ENCODE assay signal across 12 cellular contexts in genomic region chr2:168434164-168434563, GRCh38. TPM values are rescaled to one million over a fixed set of nuclear protein-coding genes. Genes with fewer than 3 reads are reported as not detected.
DNase-seq lines count a peak whose midpoint lies in the region; ATAC-seq and TF ChIP-seq lines count a peak whose summit lies in the region.
"Had no signal": no experiment of that assay in that cellular context is flagged by ENCODE, and none has a peak within 500 bp of the region (broad histone marks: within the 10 kb centered on the region; RNA-seq: fewer than 3 reads in every experiment).

No MANE protein-coding gene starts in this region.

- CTCF ChIA-PET in HEK293 (lab: Yijun Ruan, JAX), result interaction anchor here (0.6 to 1.7 kb wide), 2 partner anchors 12 to 97 kb away, joined by 3 read pairs; no protein-coding TSS in a partner anchor

- TF ChIP-seq EP300 in gastroesophageal sphincter (IDR thresholded peaks at IDR 0.05), result no peak

- no peaks in the 10 kb centered on the region for H3K9me3 ChIP-seq in HEK293 (ENCODE audit: control insufficient read depth, insufficient read depth, low read depth, low read length)
- H3K9me3 ChIP-seq in right cardiac atrium (ENCODE audit: control insufficient read depth, low read length), result no peaks in the 10 kb centered on the region
- no peaks in the 10 kb centered on the region for H3K9me3 ChIP-seq in gastroesophageal sphincter

- H3K27ac ChIP-seq in HEK293 (ENCODE audit: extremely low read depth, low read depth, low read length) (no peak overlapping the region), right cardiac atrium (ENCODE audit: low read length) (no peak overlapping the region), gastroesophageal sphincter (no peak overlapping the region)
- H3K27ac ChIP-seq: epithelial cell of prostate had no signal

- 50% methylated on average over 2 of the region's 2 CpGs for WGBS in right cardiac atrium
- 55 to 63% methylated on average over 2 of the region's 2 CpGs for WGBS in gastroesophageal sphincter (ENCODE audit: low coverage in 1 of 2), 2 donors

- H3K36me3 ChIP-seq in HEK293 (ENCODE audit: control insufficient read depth in 2 of 2, insufficient read depth in 1 of 2, low read length in 2 of 2) (no peaks in the 10 kb centered on the region), gastroesophageal sphincter (no peaks in the 10 kb centered on the region)

- H3K27me3 ChIP-seq in right cardiac atrium (ENCODE audit: control insufficient read depth, insufficient read depth) (no peaks in the 10 kb centered on the region), gastroesophageal sphincter (no peaks in the 10 kb centered on the region)

- no peaks in the 10 kb centered on the region for H3K4me1 ChIP-seq in HEK293 (ENCODE audit: control insufficient read depth, insufficient read depth, low read length)
- no peaks in the 10 kb centered on the region for H3K4me1 ChIP-seq in right cardiac atrium (ENCODE audit: control insufficient read depth, insufficient read depth, low read length)
- H3K4me1 ChIP-seq in gastroesophageal sphincter, result no peaks in the 10 kb centered on the region

- POLR2A ChIA-PET in HEK293 (lab: Yijun Ruan, JAX), result no interaction called here

- in situ Hi-C loops in GM13977 (cut with MboI; ENCODE audit: low pct_unique_long_range_greater_than_20kb, low sequenced_read_pairs, unreplicated experiment), result no loop called here

- DNase-seq in NCI-H2029 treated with DMSO at 0.1 percent for 48 hours (lab: John Stamatoyannopoulos, UW), result peak; percentile 40
- DNase-seq in RPMI8226, result peak; percentile 38
- peak in 2 of 3 donors; percentile 15 to 58 for DNase-seq in right cardiac atrium
- no peak for DNase-seq in activated gamma-delta T cell treated with Interleukin-2 at 50 U/mL for 16 hours
- DNase-seq in GM13977 (ENCODE audit: low spot score), result no peak
- DNase-seq: IMR-90, nephron progenitor cell had no signal

- intact Hi-C loops in right cardiac atrium (cut with DNase I), result no loop called here

- H3K4me3 ChIP-seq in HEK293 (ENCODE audit: low read depth, low read length) (no peak overlapping the region), right cardiac atrium (ENCODE audit: low read length) (no peak overlapping the region), gastroesophageal sphincter (no peak overlapping the region)

- TF ChIP-seq CTCF in HEK293 (tag by site-specific recombination; IDR thresholded peaks at IDR 0.05), result no peak
- TF ChIP-seq CTCF in gastroesophageal sphincter (IDR thresholded peaks at IDR 0.05), result no peak
- no peak for TF ChIP-seq CTCF in GM13977 (IDR thresholded peaks at IDR 0.05; ENCODE audit: extremely low read depth, insufficient read depth, missing control alignments)

- ATAC-seq in right cardiac atrium (no peak), gastroesophageal sphincter (no peak), GM21515 (IDR thresholded peaks at IDR 0.05; ENCODE audit: unreplicated experiment) (no peak)
- ATAC-seq: stimulated activated memory B cell treated with anti-CD40 and anti-IgM and Interleukin-4, amounts not matched to agents 10 μg/mL and 1 μg/mL and 100 μg/mL, for 72 hours had no signal

- TF ChIP-seq POLR2A in gastroesophageal sphincter (IDR thresholded peaks at IDR 0.05), result no peak

TF ChIP-seq in HEK293, 187 proteins besides CTCF, POLR2A, EP300 and RAD21 (continues in another document):
- TF ChIP-seq ZNF658 (tag by site-specific recombination; IDR thresholded peaks at IDR 0.05) (no peak), ZNF341 (tag by site-specific recombination; IDR thresholded peaks at IDR 0.05; ENCODE audit: low read depth) (no peak), ZNF350 (tag by site-specific recombination; IDR thresholded peaks at IDR 0.05) (peak; percentile 89), MZF1 (tag by site-specific recombination; IDR thresholded peaks at IDR 0.05; ENCODE audit: borderline replicate concordance) (no peak), IKZF3 (tag by site-specific recombination; IDR thresholded peaks at IDR 0.05) (peak; percentile 45; the same call in 1 of the 2 replicates), ATF2 (tag by site-specific recombination; IDR thresholded peaks at IDR 0.05; ENCODE audit: low read depth) (no peak), ZEB2 (tag by site-specific recombination; IDR thresholded peaks at IDR 0.05) (no peak), ZNF529 (tag by site-specific recombination; IDR thresholded peaks at IDR 0.05; ENCODE audit: insufficient replicate concordance) (peak; percentile 63), WT1 (tag by site-specific recombination; IDR thresholded peaks at IDR 0.05) (no peak), FEZF1 (tag by site-specific recombination; IDR thresholded peaks at IDR 0.05) (0 out of 2 replicates have a peak, but pooled peaks have one; percentile 6), ZNF16 (tag by site-specific recombination; IDR thresholded peaks at IDR 0.05; ENCODE audit: low read depth) (no peak), ZNF561 (tag by site-specific recombination; IDR thresholded peaks at IDR 0.05; ENCODE audit: borderline replicate concordance) (peak; percentile 78; the same call in 1 of the 2 replicates), ZNF37A (tag by site-specific recombination; IDR thresholded peaks at IDR 0.05) (peak; percentile 74; the same call in 1 of the 2 replicates), ZNF645 (tag by site-specific recombination; IDR thresholded peaks at IDR 0.05) (no peak), OVOL3 (tag by site-specific recombination; IDR thresholded peaks at IDR 0.05) (no peak), ZSCAN16 (tag by site-specific recombination; IDR thresholded peaks at IDR 0.05) (no peak), KLF9 (tag by site-specific recombination; IDR thresholded peaks at IDR 0.05; ENCODE audit: low read depth) (no peak), ZSCAN5A (tag by site-specific recombination; IDR thresholded peaks at IDR 0.05) (no peak), ZNF366 (tag by site-specific recombination; conservative IDR thresholded peaks at IDR 0.05) (0 out of 2 replicates have a peak, but pooled peaks have one; percentile 17), KLF8 (tag by site-specific recombination; IDR thresholded peaks at IDR 0.05) (no peak), ZNF112 (tag by site-specific recombination; IDR thresholded peaks at IDR 0.05) (peak; percentile 54; the same call in 1 of the 2 replicates), REPIN1 (tag by site-specific recombination; IDR thresholded peaks at IDR 0.05; ENCODE audit: low read depth) (no peak), BCL11B (tag by site-specific recombination; IDR thresholded peaks at IDR 0.05; ENCODE audit: low read depth) (no peak), ZNF146 (tag by site-specific recombination; IDR thresholded peaks at IDR 0.05) (no peak), ZNF624 (tag by site-specific recombination; IDR thresholded peaks at IDR 0.05) (no peak), ZNF830 (tag by site-specific recombination; IDR thresholded peaks at IDR 0.05; ENCODE audit: low read depth) (peak; percentile 81), KLF17 (tag by site-specific recombination; IDR thresholded peaks at IDR 0.05) (no peak)

RNA-seq across cellular contexts. Expression of gene CERS6, which starts 21.9 kb away (rescaled TPM):
- total RNA-seq in right cardiac atrium, result 10 to 100 TPM; 47.6 to 71.5 (median 52.5) TPM
- polyA plus RNA-seq in right cardiac atrium, result 25.6 TPM
- total RNA-seq in gastroesophageal sphincter, result 10 to 100 TPM; 45.0 to 61.2 (median 56.4) TPM

Comparison
In these comparisons a context has a peak if more than half of its experiments do, and no peak if none do; other contexts are left out.
1. DNase-seq: peak in NCI-H2029 treated with DMSO at 0.1 percent for 48 hours (single experiment), RPMI8226 (single experiment) and right cardiac atrium (2 of 3); none in activated gamma-delta T cell treated with Interleukin-2 at 50 U/mL for 16 hours (single experiment) and GM13977 (single experiment).